27 cellular contexts compared by ENCODE assay signal in the genomic region with DNA sequence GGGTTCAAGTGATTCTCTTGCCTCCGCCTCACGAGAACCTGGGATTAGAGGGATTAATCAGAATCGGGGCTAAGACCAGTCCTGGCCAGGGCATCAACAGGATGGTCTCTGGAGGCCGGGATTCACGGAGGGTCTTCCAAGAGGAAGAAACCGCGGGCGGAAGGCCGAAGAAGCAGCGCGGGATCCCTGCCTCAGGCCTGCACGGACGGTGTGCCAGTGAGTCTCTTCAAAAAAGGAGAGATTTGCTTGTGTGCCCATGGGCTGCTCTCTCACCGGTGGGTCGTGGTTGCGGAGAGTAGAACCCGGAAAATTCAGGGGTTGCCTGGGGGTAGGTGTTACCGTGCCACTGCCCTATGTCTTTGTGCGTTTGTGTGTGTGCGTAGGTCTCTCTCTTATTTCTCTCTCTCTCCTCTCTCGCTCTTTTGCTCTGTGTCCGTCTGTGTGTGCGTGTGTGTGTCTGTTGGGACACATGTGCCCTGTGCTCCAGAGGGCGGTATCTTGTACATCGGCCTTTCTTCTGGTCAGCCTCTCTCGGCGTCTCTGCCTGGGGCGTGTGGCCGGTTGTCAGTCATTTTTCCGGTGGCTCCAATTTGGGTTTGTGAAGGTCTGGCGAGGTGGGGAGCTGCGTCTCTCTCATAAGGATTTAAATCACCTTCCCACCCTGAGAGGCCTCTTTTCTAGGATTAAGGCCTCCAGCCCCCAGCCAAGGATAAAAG.
"Had no signal": no experiment of that assay in that cellular context is flagged by ENCODE, and none has a peak within 500 bp of the region (broad histone marks: within the 10 kb centered on the region; RNA-seq: fewer than 3 reads in every experiment).

No MANE protein-coding gene starts in this region.

- H3K9me3 ChIP-seq: psoas muscle, right lobe of liver, sigmoid colon, thoracic aorta, thyroid gland, upper lobe of right lung, uterus had no signal

- H3K27ac Mint-ChIP-seq: natural killer cell; nephron; neural progenitor cell; progenitor cell of endocrine pancreas; stimulated activated effector memory CD8-positive, alpha-beta T cell treated with anti-CD3 and anti-CD28 coated beads, Interleukin-12 subunit alpha, Interleukin-12 subunit beta, amount 100 ng/mL, for 72 hours; stimulated activated naive B cell treated with anti-CD40 and anti-IgM and Interleukin-4, amounts not matched to agents 10 μg/mL and 1 μg/mL and 100 μg/mL, for 72 hours; stimulated activated naive CD8-positive, alpha-beta T cell treated with anti-CD3 and anti-CD28 coated beads, Interleukin-15, Interleukin-2, amounts not matched to agents 100 ng/mL and 50 ng/mL, for 24 hours had no signal

- H3K9ac ChIP-seq: neural progenitor cell, parathyroid adenoma had no signal

- H3K4me3 Mint-ChIP-seq: natural killer cell; nephron; neural progenitor cell; stimulated activated effector memory CD8-positive, alpha-beta T cell treated with anti-CD3 and anti-CD28 coated beads, Interleukin-12 subunit alpha, Interleukin-12 subunit beta, amount 100 ng/mL, for 72 hours; stimulated activated naive B cell treated with anti-CD40 and anti-IgM and Interleukin-4, amounts not matched to agents 10 μg/mL and 1 μg/mL and 100 μg/mL, for 72 hours; stimulated activated naive CD8-positive, alpha-beta T cell treated with anti-CD3 and anti-CD28 coated beads, Interleukin-15, Interleukin-2, amounts not matched to agents 100 ng/mL and 50 ng/mL, for 24 hours had no signal

- DNase-seq: natural killer cell; occipital lobe; ovary; psoas muscle; right cardiac atrium; right lobe of liver; sigmoid colon; small intestine; stimulated activated CD4-positive, alpha-beta T cell treated with anti-CD3 and anti-CD28 coated beads, Interleukin-15, amount 100 ng/mL, for 24 hours; stimulated activated CD4-positive, alpha-beta T cell treated with anti-CD3 and anti-CD28 coated beads, Interleukin-2, amount 100 ng/mL, for 24 hours; stimulated activated CD4-positive, alpha-beta T cell treated with anti-CD3 and anti-CD28 coated beads, Interleukin-2, amount 100 ng/mL, for 48 hours; stimulated activated CD4-positive, alpha-beta T cell treated with anti-CD3 and anti-CD28 coated beads, Interleukin-4, amount 100 ng/mL, for 24 hours; stimulated activated naive B cell treated with anti-CD40 and anti-IgM and Interleukin-4, amounts not matched to agents 10 μg/mL and 1 μg/mL and 100 μg/mL, for 72 hours; stimulated activated naive CD4-positive, alpha-beta T cell treated with Interleukin-2 at 50 U/mL for 16 hours; stomach; thyroid gland; trophoblast cell; upper lobe of right lung; uterus had no signal

- H3K4me1 ChIP-seq: neural progenitor cell, parathyroid adenoma, psoas muscle, right lobe of liver, sigmoid colon, stomach, thyroid gland, tibial nerve, upper lobe of right lung, uterus had no signal

- ATAC-seq: natural killer cell; psoas muscle; right cardiac atrium; right lobe of liver; stimulated activated effector memory CD8-positive, alpha-beta T cell treated with anti-CD3 and anti-CD28 coated beads, Interleukin-12 subunit alpha, Interleukin-12 subunit beta, amount 100 ng/mL, for 72 hours; stimulated activated naive B cell treated with anti-CD40 and anti-IgM and Interleukin-4, amounts not matched to agents 10 μg/mL and 1 μg/mL and 100 μg/mL, for 72 hours; upper lobe of right lung had no signal

- H3K79me2 ChIP-seq: parathyroid adenoma had no signal

- H2AFZ ChIP-seq: neural progenitor cell, parathyroid adenoma had no signal

- H3K36me3 ChIP-seq: neural progenitor cell, ovary, right lobe of liver, sigmoid colon, stomach, thoracic aorta, thyroid gland, tibial nerve, upper lobe of right lung, uterus had no signal

- FAIRE-seq: small intestine had no signal

- H3K4me2 ChIP-seq: neural progenitor cell had no signal

- H3K27me3 ChIP-seq: neural progenitor cell, ovary, right lobe of liver, sigmoid colon, stomach, thyroid gland, tibial nerve, upper lobe of right lung, uterus had no signal

- H3K27me3 Mint-ChIP-seq: progenitor cell of endocrine pancreas; stimulated activated naive B cell treated with anti-CD40 and anti-IgM and Interleukin-4, amounts not matched to agents 10 μg/mL and 1 μg/mL and 100 μg/mL, for 72 hours; stimulated activated naive CD8-positive, alpha-beta T cell treated with anti-CD3 and anti-CD28 coated beads, Interleukin-15, Interleukin-2, amounts not matched to agents 100 ng/mL and 50 ng/mL, for 24 hours had no signal

- H3K4me1 Mint-ChIP-seq: natural killer cell; nephron; neural progenitor cell; stimulated activated effector memory CD8-positive, alpha-beta T cell treated with anti-CD3 and anti-CD28 coated beads, Interleukin-12 subunit alpha, Interleukin-12 subunit beta, amount 100 ng/mL, for 72 hours; stimulated activated naive B cell treated with anti-CD40 and anti-IgM and Interleukin-4, amounts not matched to agents 10 μg/mL and 1 μg/mL and 100 μg/mL, for 72 hours had no signal

- H3K27ac ChIP-seq: neural progenitor cell, ovary, parathyroid adenoma, psoas muscle, right lobe of liver, sigmoid colon, stomach, thoracic aorta, thyroid gland, tibial nerve, upper lobe of right lung, uterus had no signal

- H3K4me3 ChIP-seq: neural progenitor cell, ovary, psoas muscle, right lobe of liver, sigmoid colon, stomach, thoracic aorta, thyroid gland, tibial nerve, upper lobe of right lung, uterus had no signal
